In the genomic region with DNA sequence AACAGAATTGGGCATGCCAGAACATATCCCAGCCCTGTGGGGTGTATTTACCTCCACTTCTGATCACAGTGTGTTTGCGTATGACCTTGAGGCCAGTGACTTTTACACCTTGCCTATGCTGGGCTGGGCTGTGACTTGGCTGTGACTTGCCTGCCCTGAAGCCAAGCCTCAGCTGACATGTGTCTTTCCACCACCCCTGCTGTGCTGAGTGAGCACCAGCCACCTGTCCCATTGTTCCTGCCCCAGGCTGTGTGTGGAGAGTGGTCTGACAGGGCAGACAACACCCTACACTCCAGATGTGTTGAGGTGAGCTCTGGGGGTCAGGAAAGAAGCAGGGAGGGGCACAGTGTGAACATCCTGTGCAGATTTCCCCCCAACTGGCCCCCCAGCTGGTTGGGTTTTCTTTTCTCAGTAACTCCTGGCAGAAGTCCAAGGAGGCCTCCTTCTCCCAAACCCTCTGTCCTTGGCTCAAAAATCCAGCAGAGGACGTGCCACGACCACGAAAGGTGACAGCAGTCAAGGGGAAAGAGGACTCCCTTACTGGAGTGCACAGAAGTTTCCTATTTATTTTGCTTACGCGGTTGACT, we compare ENCODE assay signal across 1 cellular context.
TF ChIP-seq lines count a peak whose summit lies in the region.

No MANE protein-coding gene starts in this region.

TF ChIP-seq in GM23338, 12 proteins besides CTCF, POLR2A, EP300 and RAD21 (continued from another document):
- TF ChIP-seq, protein P1, sequence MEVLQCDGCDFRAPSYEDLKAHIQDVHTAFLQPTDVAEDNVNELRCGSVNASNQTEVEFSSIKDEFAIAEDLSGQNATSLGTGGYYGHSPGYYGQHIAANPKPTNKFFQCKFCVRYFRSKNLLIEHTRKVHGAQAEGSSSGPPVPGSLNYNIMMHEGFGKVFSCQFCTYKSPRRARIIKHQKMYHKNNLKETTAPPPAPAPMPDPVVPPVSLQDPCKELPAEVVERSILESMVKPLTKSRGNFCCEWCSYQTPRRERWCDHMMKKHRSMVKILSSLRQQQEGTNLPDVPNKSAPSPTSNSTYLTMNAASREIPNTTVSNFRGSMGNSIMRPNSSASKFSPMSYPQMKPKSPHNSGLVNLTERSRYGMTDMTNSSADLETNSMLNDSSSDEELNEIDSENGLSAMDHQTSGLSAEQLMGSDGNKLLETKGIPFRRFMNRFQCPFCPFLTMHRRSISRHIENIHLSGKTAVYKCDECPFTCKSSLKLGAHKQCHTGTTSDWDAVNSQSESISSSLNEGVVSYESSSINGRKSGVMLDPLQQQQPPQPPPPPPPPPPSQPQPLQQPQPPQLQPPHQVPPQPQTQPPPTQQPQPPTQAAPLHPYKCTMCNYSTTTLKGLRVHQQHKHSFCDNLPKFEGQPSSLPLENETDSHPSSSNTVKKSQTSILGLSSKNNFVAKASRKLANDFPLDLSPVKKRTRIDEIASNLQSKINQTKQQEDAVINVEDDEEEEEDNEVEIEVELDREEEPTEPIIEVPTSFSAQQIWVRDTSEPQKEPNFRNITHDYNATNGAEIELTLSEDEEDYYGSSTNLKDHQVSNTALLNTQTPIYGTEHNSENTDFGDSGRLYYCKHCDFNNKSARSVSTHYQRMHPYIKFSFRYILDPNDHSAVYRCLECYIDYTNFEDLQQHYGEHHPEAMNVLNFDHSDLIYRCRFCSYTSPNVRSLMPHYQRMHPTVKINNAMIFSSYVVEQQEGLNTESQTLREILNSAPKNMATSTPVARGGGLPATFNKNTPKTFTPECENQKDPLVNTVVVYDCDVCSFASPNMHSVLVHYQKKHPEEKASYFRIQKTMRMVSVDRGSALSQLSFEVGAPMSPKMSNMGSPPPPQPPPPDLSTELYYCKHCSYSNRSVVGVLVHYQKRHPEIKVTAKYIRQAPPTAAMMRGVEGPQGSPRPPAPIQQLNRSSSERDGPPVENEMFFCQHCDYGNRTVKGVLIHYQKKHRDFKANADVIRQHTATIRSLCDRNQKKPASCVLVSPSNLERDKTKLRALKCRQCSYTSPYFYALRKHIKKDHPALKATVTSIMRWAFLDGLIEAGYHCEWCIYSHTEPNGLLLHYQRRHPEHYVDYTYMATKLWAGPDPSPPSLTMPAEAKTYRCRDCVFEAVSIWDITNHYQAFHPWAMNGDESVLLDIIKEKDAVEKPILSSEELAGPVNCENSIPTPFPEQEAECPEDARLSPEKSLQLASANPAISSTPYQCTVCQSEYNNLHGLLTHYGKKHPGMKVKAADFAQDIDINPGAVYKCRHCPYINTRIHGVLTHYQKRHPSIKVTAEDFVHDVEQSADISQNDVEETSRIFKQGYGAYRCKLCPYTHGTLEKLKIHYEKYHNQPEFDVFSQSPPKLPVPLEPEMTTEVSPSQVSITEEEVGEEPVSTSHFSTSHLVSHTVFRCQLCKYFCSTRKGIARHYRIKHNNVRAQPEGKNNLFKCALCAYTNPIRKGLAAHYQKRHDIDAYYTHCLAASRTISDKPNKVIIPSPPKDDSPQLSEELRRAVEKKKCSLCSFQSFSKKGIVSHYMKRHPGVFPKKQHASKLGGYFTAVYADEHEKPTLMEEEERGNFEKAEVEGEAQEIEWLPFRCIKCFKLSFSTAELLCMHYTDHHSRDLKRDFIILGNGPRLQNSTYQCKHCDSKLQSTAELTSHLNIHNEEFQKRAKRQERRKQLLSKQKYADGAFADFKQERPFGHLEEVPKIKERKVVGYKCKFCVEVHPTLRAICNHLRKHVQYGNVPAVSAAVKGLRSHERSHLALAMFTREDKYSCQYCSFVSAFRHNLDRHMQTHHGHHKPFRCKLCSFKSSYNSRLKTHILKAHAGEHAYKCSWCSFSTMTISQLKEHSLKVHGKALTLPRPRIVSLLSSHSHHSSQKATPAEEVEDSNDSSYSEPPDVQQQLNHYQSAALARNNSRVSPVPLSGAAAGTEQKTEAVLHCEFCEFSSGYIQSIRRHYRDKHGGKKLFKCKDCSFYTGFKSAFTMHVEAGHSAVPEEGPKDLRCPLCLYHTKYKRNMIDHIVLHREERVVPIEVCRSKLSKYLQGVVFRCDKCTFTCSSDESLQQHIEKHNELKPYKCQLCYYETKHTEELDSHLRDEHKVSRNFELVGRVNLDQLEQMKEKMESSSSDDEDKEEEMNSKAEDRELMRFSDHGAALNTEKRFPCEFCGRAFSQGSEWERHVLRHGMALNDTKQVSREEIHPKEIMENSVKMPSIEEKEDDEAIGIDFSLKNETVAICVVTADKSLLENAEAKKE (CRISPR knock-in tag; IDR thresholded peaks at IDR 0.05) = no peak
- TF ChIP-seq POLR2AphosphoS5 (IDR thresholded peaks at IDR 0.05; ENCODE audit: low read depth) (no peak), ZNF331 (CRISPR knock-in tag; IDR thresholded peaks at IDR 0.05; ENCODE audit: low read depth) (no peak), CREB1 (CRISPR knock-in tag; IDR thresholded peaks at IDR 0.05; ENCODE audit: low read depth) (no peak), NANOG (IDR thresholded peaks at IDR 0.05; ENCODE audit: borderline replicate concordance) (no peak), EZH2phosphoT487 (IDR thresholded peaks at IDR 0.05; ENCODE audit: unreplicated experiment) (no peak)
